In genomic region chr2:103464831-103465230, GRCh38 we compare ENCODE assay signal across 18 cellular contexts.
DNase-seq lines count a peak whose midpoint lies in the region; ATAC-seq, FAIRE-seq and TF ChIP-seq lines count a peak whose summit lies in the region.
"Had no signal": no experiment of that assay in that cellular context is flagged by ENCODE, and none has a peak within 500 bp of the region (broad histone marks: within the 10 kb centered on the region; RNA-seq: fewer than 3 reads in every experiment).

No MANE protein-coding gene starts in this region.

- H3K36me3 Mint-ChIP-seq in nephron progenitor cell (ENCODE audit: low read depth) = no peaks in the 10 kb centered on the region
- H3K36me3 Mint-ChIP-seq: CD14-positive monocyte; CD4-positive, alpha-beta memory T cell had no signal

- no peaks in the 10 kb centered on the region for H4K20me1 ChIP-seq in K562 (replicated peaks; ENCODE audit: control insufficient read depth, insufficient read depth, low read length)
- H4K20me1 ChIP-seq: BLaER1 had no signal

- H3K9me3 ChIP-seq in K562 (replicated peaks; ENCODE audit: control insufficient read depth, insufficient read depth, low read depth, low read length) (no peaks in the 10 kb centered on the region), sigmoid colon (no peaks in the 10 kb centered on the region)
- H3K9me3 ChIP-seq: BLaER1 had no signal

- peak overlapping the region; percentile 31 for H3K4me3 ChIP-seq in K562
- H3K4me3 ChIP-seq in sigmoid colon = no peak overlapping the region
- H3K4me3 ChIP-seq: BLaER1 had no signal

- H3K4me1 ChIP-seq in K562 (replicated peaks in 1 of 2; ENCODE audit: control insufficient read depth in 2 of 2, insufficient read depth in 2 of 2, low read length in 2 of 2) = no peaks in the 10 kb centered on the region; a peak in 1 of 5 replicates
- no peaks in the 10 kb centered on the region for H3K4me1 ChIP-seq in sigmoid colon
- H3K4me1 ChIP-seq: BLaER1 had no signal

- in situ Hi-C loops in K562 (cut with MboI) = no loop called here

- H3K9me3 Mint-ChIP-seq in nephron progenitor cell = peaks cover 4% of the 10 kb centered on the region

- H3K4me3 Mint-ChIP-seq in nephron progenitor cell = no peak overlapping the region
- H3K4me3 Mint-ChIP-seq: CD14-positive monocyte; CD4-positive, alpha-beta memory T cell had no signal

- H3K36me3 ChIP-seq in K562 (ENCODE audit: control insufficient read depth, insufficient read depth, low read length) (no peaks in the 10 kb centered on the region), sigmoid colon (no peaks in the 10 kb centered on the region)
- H3K36me3 ChIP-seq: BLaER1 had no signal

- intact Hi-C loops in K562 (cut with micrococcal nuclease) (no loop called here), sigmoid colon (cut with DNase I) (no loop called here)

- POLR2A ChIA-PET in K562 (lab: Yijun Ruan, JAX) = no interaction called here

- H3K9me1 ChIP-seq in K562 (ENCODE audit: control insufficient read depth, insufficient read depth, low read length) = no peaks in the 10 kb centered on the region

- TF ChIP-seq CTCF in K562 (IDR thresholded peaks at IDR 0.05 in 2 of 3, conservative IDR thresholded peaks at IDR 0.05 in 1 of 3; ENCODE audit: insufficient read depth in 2 of 3, low read depth in 1 of 3, low read length in 3 of 3) (no peak), nephron progenitor cell (IDR thresholded peaks at IDR 0.05) (no peak), sigmoid colon (IDR thresholded peaks at IDR 0.05) (no peak)

- ATAC-seq in K562 = peak; percentile 76

- H3K27ac Mint-ChIP-seq in nephron progenitor cell = peak overlapping the region; percentile 69
- H3K27ac Mint-ChIP-seq: CD14-positive monocyte; CD4-positive, alpha-beta memory T cell had no signal

- DNase-seq in NCI-H748 (lab: John Stamatoyannopoulos, UW; ENCODE audit: unreplicated experiment) = peak; percentile 9
- no peak for DNase-seq in NCI-H748 treated with DMSO at 0.1 percent for 48 hours (lab: John Stamatoyannopoulos, UW)
- peak in 2 of 4 experiments; percentile 15 to 74 for DNase-seq in K562 (ENCODE audit: extremely low read depth in 1 of 4, low spot score in 3 of 4)
- DNase-seq in nephron progenitor cell = peak; percentile 7
- DNase-seq in stimulated activated CD4-positive, alpha-beta T cell treated with anti-CD3 and anti-CD28 coated beads, Interleukin-2, amount 100 ng/mL, for 24 hours = no peak
- DNase-seq in GOT3 (lab: John Stamatoyannopoulos, UW) = no peak
- no peak for DNase-seq in activated T-cell treated with anti-CD3 and anti-CD28 coated beads, Interleukin-2, amount 50 U/mL, for 1 hour
- no peak for DNase-seq in sigmoid colon
- DNase-seq: 8988T; CD4-positive, alpha-beta memory T cell; DMS153; DND-41; HCEC 1CT had no signal

- H3K4me1 Mint-ChIP-seq in nephron progenitor cell = peaks cover 6% of the 10 kb centered on the region
- H3K4me1 Mint-ChIP-seq: CD14-positive monocyte; CD4-positive, alpha-beta memory T cell had no signal

- no peak for FAIRE-seq in K562 (lab: Jason Lieb, UNC)
- FAIRE-seq: G401.6, GM12891, GM19239 had no signal

- peak; percentile 27; the same call in 1 of the 2 replicates for TF ChIP-seq EP300 in K562 (IDR thresholded peaks at IDR 0.05; ENCODE audit: low read length)
- TF ChIP-seq EP300 in sigmoid colon (IDR thresholded peaks at IDR 0.05) = no peak

- WGBS in K562 (ENCODE audit: insufficient coverage, low coverage, missing lambda C conversion rate) = 1% methylated on average over 7 of the region's 7 CpGs
- 74 to 78% methylated on average over 7 of the region's 7 CpGs for WGBS in sigmoid colon, 2 donors

- H3K27me3 ChIP-seq in K562 (ENCODE audit: control insufficient read depth in 2 of 2, insufficient read depth in 2 of 2, low read length in 2 of 2) (no peaks in the 10 kb centered on the region), sigmoid colon (no peaks in the 10 kb centered on the region)
- H3K27me3 ChIP-seq: BLaER1 had no signal

- H3K79me2 ChIP-seq in K562 (ENCODE audit: control insufficient read depth, insufficient read depth, low read length) = peaks cover 5% of the 10 kb centered on the region; the same call in 1 of the 3 replicates

- no peak for TF ChIP-seq RAD21 in K562 (CRISPR knock-in tag; conservative IDR thresholded peaks at IDR 0.05 in 1 of 2, IDR thresholded peaks at IDR 0.05 in 1 of 2)

- H3K27ac ChIP-seq in K562 (ENCODE audit: extremely low read depth, low read depth, low read length) = peak overlapping the region; percentile 72
- no peak overlapping the region for H3K27ac ChIP-seq in sigmoid colon
- H3K27ac ChIP-seq: BLaER1 had no signal

- H3K9ac ChIP-seq in K562 (ENCODE audit: insufficient read depth in 1 of 2, low read depth in 2 of 2, low read length in 2 of 2) = peak overlapping the region in 1 of 2 experiments; percentile 63; a peak in 2 of 4 replicates
- H3K9ac ChIP-seq: BLaER1 had no signal

- peak overlapping the region; percentile 57; the same call in 1 of the 2 replicates for H2AFZ ChIP-seq in K562 (ENCODE audit: low read depth, low read length)

- peak overlapping the region; percentile 34 for H3K4me2 ChIP-seq in K562 (ENCODE audit: insufficient read depth, low read length)
- H3K4me2 ChIP-seq: BLaER1 had no signal

- no TSS peak for BruUV-seq in K562 (replicated peaks; lab: Mats Ljungman, UMichigan)

- no peaks in the 10 kb centered on the region for H3K27me3 Mint-ChIP-seq in nephron progenitor cell (ENCODE audit: low read depth, poor library complexity)
- H3K27me3 Mint-ChIP-seq: CD4-positive, alpha-beta memory T cell had no signal

- CTCF ChIA-PET in K562 (lab: Yijun Ruan, JAX; ENCODE audit: low intra/inter-chr PET ratio) = no interaction called here

- TF ChIP-seq POLR2A in K562 (conservative IDR thresholded peaks at IDR 0.05) (no peak), sigmoid colon (IDR thresholded peaks at IDR 0.05) (no peak)

TF ChIP-seq in K562, 482 proteins besides CTCF, POLR2A, EP300 and RAD21 (continues in another document):
- TF ChIP-seq PHB2 (IDR thresholded peaks at IDR 0.05; ENCODE audit: low read depth) (no peak), SUPT5H (IDR thresholded peaks at IDR 0.05) (no peak), DNMT1 (IDR thresholded peaks at IDR 0.05) (no peak), HDAC1 (IDR thresholded peaks at IDR 0.05) (no peak), STAG1 (CRISPR knock-in tag; IDR thresholded peaks at IDR 0.05; ENCODE audit: borderline replicate concordance) (no peak), E2F6 (IDR thresholded peaks at IDR 0.05; ENCODE audit: borderline replicate concordance in 1 of 2, extremely low read depth in 1 of 2, insufficient read depth in 1 of 2, insufficient read length in 1 of 2, low read depth in 1 of 2, low read length in 1 of 2, poor library complexity in 1 of 2, severe bottlenecking in 1 of 2) (peak in 1 of 2 experiments; percentile 15), CBX1 (IDR thresholded peaks at IDR 0.05; ENCODE audit: low read depth) (no peak), MEIS2 (IDR thresholded peaks at IDR 0.05; ENCODE audit: partially characterized antibody) (peak; percentile 79), SRSF9 (IDR thresholded peaks at IDR 0.05; ENCODE audit: borderline replicate concordance, low read depth, low read length) (no peak), LCOR (CRISPR knock-in tag; IDR thresholded peaks at IDR 0.05) (no peak), RBM39 (optimal IDR thresholded peaks at IDR 0.05; ENCODE audit: low read depth, low read length) (no peak), ZNF512 (tag; IDR thresholded peaks at IDR 0.05) (no peak), TBL1XR1 (IDR thresholded peaks at IDR 0.05; ENCODE audit: low read length in 2 of 2) (no peak), ZBTB11 (CRISPR knock-in tag; IDR thresholded peaks at IDR 0.05) (no peak)

Comparison
In these comparisons a context has a peak if more than half of its experiments do, and no peak if none do; other contexts are left out.
1. DNase-seq: peak in NCI-H748 (single experiment) and nephron progenitor cell (single experiment); none in NCI-H748 treated with DMSO at 0.1 percent for 48 hours (single experiment), stimulated activated CD4-positive, alpha-beta T cell treated with anti-CD3 and anti-CD28 coated beads, Interleukin-2, amount 100 ng/mL, for 24 hours (0 of 2), GOT3 (single experiment), activated T-cell treated with anti-CD3 and anti-CD28 coated beads, Interleukin-2, amount 50 U/mL, for 1 hour (single experiment) and sigmoid colon (single experiment).